ENCODE assay signal across 21 cellular contexts in the genomic region with DNA sequence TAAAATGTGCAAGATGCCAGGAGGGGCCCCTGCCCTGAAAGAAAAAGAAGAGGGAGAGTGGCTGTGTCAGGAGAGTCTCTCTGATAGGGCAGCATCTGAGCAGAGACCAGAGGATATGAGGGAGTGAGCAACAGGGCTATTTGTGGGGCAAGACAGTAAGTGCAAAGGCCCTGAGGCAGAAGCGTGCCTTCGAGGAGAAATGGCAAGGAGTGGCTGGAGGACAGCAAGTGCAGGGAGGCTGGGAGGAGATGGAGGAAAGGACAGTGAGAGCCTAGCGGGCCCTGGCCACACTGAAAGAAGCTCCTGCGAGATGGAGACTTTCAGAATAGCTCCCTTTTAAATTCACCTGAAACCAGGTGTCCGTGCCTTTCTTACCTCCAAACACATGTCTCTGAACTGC.
"Had no signal": no experiment of that assay in that cellular context is flagged by ENCODE, and none has a peak within 500 bp of the region (broad histone marks: within the 10 kb centered on the region; RNA-seq: fewer than 3 reads in every experiment).

No MANE protein-coding gene starts in this region.

- H3K4me3 ChIP-seq: esophagus squamous epithelium, gastroesophageal sphincter, left lung, lower lobe of right lung, neural progenitor cell, pancreas, suprapubic skin, thyroid gland, upper lobe of left lung had no signal

- H3K4me1 ChIP-seq: esophagus squamous epithelium, gastroesophageal sphincter, left lung, lower lobe of right lung, neural progenitor cell, pancreas, suprapubic skin, thyroid gland, upper lobe of left lung had no signal

- H3K27me3 Mint-ChIP-seq: memory B cell, progenitor cell of endocrine pancreas had no signal

- H3K4me3 Mint-ChIP-seq: effector memory CD8-positive, alpha-beta T cell; memory B cell; mesothelial cell of epicardium; natural killer cell; neural progenitor cell had no signal

- ATAC-seq: effector memory CD8-positive, alpha-beta T cell; gastroesophageal sphincter; left lung; lower lobe of right lung; natural killer cell; pancreas; right cardiac atrium had no signal

- H3K9me3 Mint-ChIP-seq: effector memory CD8-positive, alpha-beta T cell; memory B cell; mesothelial cell of epicardium; natural killer cell; neural progenitor cell had no signal

- H3K36me3 ChIP-seq: esophagus squamous epithelium, gastroesophageal sphincter, left lung, lower lobe of right lung, neural progenitor cell, pancreas, suprapubic skin, thyroid gland, upper lobe of left lung had no signal

- H3K9me3 ChIP-seq: esophagus squamous epithelium, gastroesophageal sphincter, left lung, lower lobe of right lung, pancreas, suprapubic skin, thyroid gland, upper lobe of left lung had no signal

- H3K27ac ChIP-seq: esophagus squamous epithelium, gastroesophageal sphincter, left lung, lower lobe of right lung, neural progenitor cell, pancreas, suprapubic skin, thyroid gland, upper lobe of left lung had no signal

- H3K27me3 ChIP-seq: esophagus squamous epithelium, gastroesophageal sphincter, left lung, neural progenitor cell, pancreas, suprapubic skin, thyroid gland, upper lobe of left lung had no signal

- H3K36me3 Mint-ChIP-seq: mesothelial cell of epicardium, natural killer cell, neural progenitor cell had no signal

- H3K4me1 Mint-ChIP-seq: mesothelial cell of epicardium, neural progenitor cell had no signal

- H3K27ac Mint-ChIP-seq: effector memory CD8-positive, alpha-beta T cell; memory B cell; mesothelial cell of epicardium; natural killer cell; neural progenitor cell; progenitor cell of endocrine pancreas had no signal

- DNase-seq: effector memory CD8-positive, alpha-beta T cell; esophagus squamous epithelium; foreskin fibroblast; glutamatergic neuron; left lung; lower lobe of right lung; natural killer cell; nucleus accumbens; pancreas; right cardiac atrium; small intestine; stimulated activated CD4-positive, alpha-beta T cell treated with anti-CD3 and anti-CD28 coated beads, Interleukin-12 subunit alpha, Interleukin-12 subunit beta, amount 100 ng/mL, for 4 hours; stimulated activated naive CD4-positive, alpha-beta T cell; thyroid gland; upper lobe of left lung had no signal
